12 cellular contexts compared by ENCODE assay signal in genomic region chr5:149563461-149563860, GRCh38. TPM values are rescaled to one million over a fixed set of nuclear protein-coding genes. Genes with fewer than 3 reads are reported as not detected.
A peak's percentile ranks its signal among the peaks of the same experiment; 100 is the strongest.
DNase-seq lines count a peak whose midpoint lies in the region; ATAC-seq and TF ChIP-seq lines count a peak whose summit lies in the region.
"Had no signal": no experiment of that assay in that cellular context is flagged by ENCODE, and none has a peak within 500 bp of the region (broad histone marks: within the 10 kb centered on the region; RNA-seq: fewer than 3 reads in every experiment).

No MANE protein-coding gene starts in this region.

- TF ChIP-seq POLR2A in tibial nerve (IDR thresholded peaks at IDR 0.05) (no peak), lower leg skin (IDR thresholded peaks at IDR 0.05) (no peak)

- H3K27ac ChIP-seq in ascending aorta (peak overlapping the region; percentile 82 to 92), left lung (peak overlapping the region; percentile 60 to 88), tibial nerve (peak overlapping the region in 3 of 4 donors; percentile 58 to 92 (median 80))

- WGBS in tibial nerve, 2 donors, result 32 to 46% methylated on average over 2 of the region's 2 CpGs
- 41 to 47% methylated on average over 2 of the region's 2 CpGs for WGBS in lower leg skin, 2 donors

- TF ChIP-seq EP300 in tibial nerve (IDR thresholded peaks at IDR 0.05), result no peak

- H3K4me1 ChIP-seq in ascending aorta (peaks cover 0 to 25% of the 10 kb centered on the region in 2 donors), left lung (peaks cover 26 to 49% of the 10 kb centered on the region in 2 donors), tibial nerve (peaks cover 0 to 45% (median 32%) of the 10 kb centered on the region in 4 donors)

- CTCF ChIA-PET in activated naive CD4-positive, alpha-beta T cell treated with anti-CD3 and anti-CD28 coated beads for 36 hours (lab: Charles Lee), result interaction anchor here (0.6 to 8.5 kb wide), 21 partner anchors 10 to 295 kb away, joined by 3 to 149 read pairs (median 6); partner anchors contain the start of genes CSNK1A1, IL17B and PCYOX1L

- TF ChIP-seq CTCF in ascending aorta (IDR thresholded peaks at IDR 0.05), result no peak
- no peak for TF ChIP-seq CTCF in left lung (IDR thresholded peaks at IDR 0.05)
- no peak for TF ChIP-seq CTCF in tibial nerve (IDR thresholded peaks at IDR 0.05)
- no peak for TF ChIP-seq CTCF in lower leg skin (IDR thresholded peaks at IDR 0.05)

- H3K9me3 ChIP-seq in ascending aorta, result no peaks in the 10 kb centered on the region
- H3K9me3 ChIP-seq in left lung, result no peaks in the 10 kb centered on the region
- H3K9me3 ChIP-seq in tibial nerve, result no peaks in the 10 kb centered on the region

- intact Hi-C loops in activated naive CD4-positive, alpha-beta T cell treated with anti-CD3 and anti-CD28 coated beads for 36 hours (cut with micrococcal nuclease), result loop anchor here (10.0 kb wide), 1 partner anchor 529 kb away; no protein-coding TSS in a partner anchor
- intact Hi-C loops in ascending aorta (cut with DNase I) (loop anchor here (2.0 to 10.0 kb wide), 2 partner anchors 197 to 419 kb away; partner anchors contain the start of gene ABLIM3), left lung (cut with DNase I) (loop anchor here (5.0 to 10.0 kb wide), 3 partner anchors 116 to 181 kb away; no protein-coding TSS in a partner anchor), lower leg skin (cut with DNase I; ENCODE audit: low total_unique reads) (loop anchor here (10.0 kb wide), 1 partner anchor 179 kb away; no protein-coding TSS in a partner anchor)

- no peaks in the 10 kb centered on the region for H3K36me3 Mint-ChIP-seq in activated naive CD4-positive, alpha-beta T cell treated with anti-CD3 and anti-CD28 coated beads for 36 hours (ENCODE audit: low read depth)
- H3K36me3 Mint-ChIP-seq: brain, IgD-negative memory B cell had no signal

- no peak overlapping the region for H3K4me3 Mint-ChIP-seq in activated naive CD4-positive, alpha-beta T cell treated with anti-CD3 and anti-CD28 coated beads for 36 hours
- H3K4me3 Mint-ChIP-seq: activated B cell treated with CpG ODN at 0.5 μM for 24 hours, IgD-negative memory B cell had no signal

- no peak overlapping the region for H3K4me3 ChIP-seq in ascending aorta
- H3K4me3 ChIP-seq in left lung, result no peak overlapping the region
- no peak overlapping the region for H3K4me3 ChIP-seq in tibial nerve
- H3K4me3 ChIP-seq in lower leg skin (ENCODE audit: low read depth, poor library complexity, severe bottlenecking), result no peak overlapping the region

- H3K9me3 Mint-ChIP-seq in activated naive CD4-positive, alpha-beta T cell treated with anti-CD3 and anti-CD28 coated beads for 36 hours, result no peaks in the 10 kb centered on the region
- H3K9me3 Mint-ChIP-seq: activated B cell treated with CpG ODN at 0.5 μM for 24 hours, brain, IgD-negative memory B cell had no signal

- H3K4me1 Mint-ChIP-seq in activated naive CD4-positive, alpha-beta T cell treated with anti-CD3 and anti-CD28 coated beads for 36 hours (ENCODE audit: low read depth), result peaks cover 32% of the 10 kb centered on the region
- H3K4me1 Mint-ChIP-seq: activated B cell treated with CpG ODN at 0.5 μM for 24 hours, IgD-negative memory B cell had no signal

- DNase-seq in activated naive CD4-positive, alpha-beta T cell treated with anti-CD3 and anti-CD28 coated beads for 36 hours, result no peak
- no peak for DNase-seq in activated naive CD4-positive, alpha-beta T cell treated with anti-CD3 and anti-CD28 coated beads, Interleukin-2, amount 50 U/mL, for 16 hours
- no peak for DNase-seq in ascending aorta (ENCODE audit: low spot score in 2 of 2)
- no peak for DNase-seq in left lung
- no peak for DNase-seq in tibial nerve (ENCODE audit: low spot score in 2 of 2)
- no peak for DNase-seq in mucosa of gallbladder (ENCODE audit: low spot score)
- DNase-seq in DMS53 (lab: John Stamatoyannopoulos, UW), result no peak
- DNase-seq in lower leg skin (ENCODE audit: low spot score in 2 of 2), result no peak
- DNase-seq: activated B cell treated with CpG ODN at 0.5 μM for 24 hours, NCI-H774 had no signal

- H3K27me3 ChIP-seq in ascending aorta, result no peaks in the 10 kb centered on the region
- no peaks in the 10 kb centered on the region for H3K27me3 ChIP-seq in left lung
- H3K27me3 ChIP-seq in tibial nerve, result no peaks in the 10 kb centered on the region

- peak overlapping the region; percentile 72 for H3K27ac Mint-ChIP-seq in activated naive CD4-positive, alpha-beta T cell treated with anti-CD3 and anti-CD28 coated beads for 36 hours
- H3K27ac Mint-ChIP-seq: activated B cell treated with CpG ODN at 0.5 μM for 24 hours had no signal

- H3K36me3 ChIP-seq in ascending aorta, result no peaks in the 10 kb centered on the region
- no peaks in the 10 kb centered on the region for H3K36me3 ChIP-seq in left lung
- H3K36me3 ChIP-seq in tibial nerve, result no peaks in the 10 kb centered on the region

- no peak for ATAC-seq in left lung

- H3K27me3 Mint-ChIP-seq in activated naive CD4-positive, alpha-beta T cell treated with anti-CD3 and anti-CD28 coated beads for 36 hours (ENCODE audit: low read depth), result no peaks in the 10 kb centered on the region
- H3K27me3 Mint-ChIP-seq: activated B cell treated with CpG ODN at 0.5 μM for 24 hours, brain, IgD-negative memory B cell had no signal

RNA-seq across cellular contexts. Expression of gene CSNK1A1, which starts 12.2 kb away (rescaled TPM):
- 100 to 1,000 TPM; 183 to 188 TPM for total RNA-seq in activated naive CD4-positive, alpha-beta T cell treated with anti-CD3 and anti-CD28 coated beads for 36 hours
- total RNA-seq in ascending aorta (219 TPM), left lung (100 to 1,000 TPM; 206 to 217 TPM), tibial nerve (100 to 1,000 TPM; 146 to 200 (median 166) TPM), mucosa of gallbladder (253 TPM), lower leg skin (100 to 1,000 TPM; 270 to 297 (median 282) TPM)

RNA-seq across cellular contexts. Expression of gene ARHGEF37, which starts 17.8 kb away (rescaled TPM):
- total RNA-seq in activated naive CD4-positive, alpha-beta T cell treated with anti-CD3 and anti-CD28 coated beads for 36 hours, result 1 to 10 TPM in 1 of 2 experiments, under 1 TPM in 1; 0.95 to 2.0 TPM
- total RNA-seq in ascending aorta, result 13.4 TPM
- 1 to 10 TPM; 4.2 to 7.3 TPM for total RNA-seq in left lung
- 10 to 100 TPM; 28.8 to 73.7 (median 62.7) TPM for total RNA-seq in tibial nerve
- total RNA-seq in mucosa of gallbladder, result 32.8 TPM
- 10 to 100 TPM; 36.4 to 76.5 (median 59.0) TPM for total RNA-seq in lower leg skin
